ENCODE assay signal across 25 cellular contexts in genomic region chr2:17736989-17737388, GRCh38. TPM values are rescaled to one million over a fixed set of nuclear protein-coding genes. Genes with fewer than 3 reads are reported as not detected.
DNase-seq lines count a peak whose midpoint lies in the region; ATAC-seq and TF ChIP-seq lines count a peak whose summit lies in the region.
"Had no signal": no experiment of that assay in that cellular context is flagged by ENCODE, and none has a peak within 500 bp of the region (broad histone marks: within the 10 kb centered on the region; RNA-seq: fewer than 3 reads in every experiment).

No MANE protein-coding gene starts in this region.

- no peak overlapping the region for H3K4me3 Mint-ChIP-seq in activated B cell treated with CpG ODN at 0.5 μM for 24 hours
- H3K4me3 Mint-ChIP-seq in Caco-2 (ENCODE audit: unreplicated experiment), result no peak overlapping the region
- H3K4me3 Mint-ChIP-seq: activated naive CD8-positive, alpha-beta T cell treated with anti-CD3 and anti-CD28 coated beads, Interleukin-2, amount 10 ng/mL, durations not matched to agents 7 days and 5 days; CD8-positive, alpha-beta T cell; immature natural killer cell; mesothelial cell of epicardium; naive thymus-derived CD8-positive, alpha-beta T cell had no signal

- CTCF ChIA-PET in activated B cell treated with CpG ODN at 0.5 μM for 24 hours (lab: Charles Lee), result interaction anchor here (1.3 kb wide), 1 partner anchor 94 kb away, joined by 4 read pairs; no protein-coding TSS in a partner anchor
- CTCF ChIA-PET in Caco-2 (lab: Charles Lee), result no interaction called here

- H4K20me1 ChIP-seq in smooth muscle cell (ENCODE audit: low read depth), result no peaks in the 10 kb centered on the region

- peak overlapping the region; percentile 75 for H3K27ac ChIP-seq in ACC112 (ENCODE audit: low read depth, low read length)
- H3K27ac ChIP-seq in smooth muscle cell (ENCODE audit: low read depth), result no peak overlapping the region
- H3K27ac ChIP-seq: coronary artery, hepatocyte, HL-60, left lung, Peyer's patch, suprapubic skin had no signal

- peaks cover 8% of the 10 kb centered on the region for H3K79me2 ChIP-seq in ACC112 (ENCODE audit: control insufficient read depth, insufficient read depth, low read length, unreplicated experiment)
- no peaks in the 10 kb centered on the region for H3K79me2 ChIP-seq in smooth muscle cell (ENCODE audit: low read depth)
- H3K79me2 ChIP-seq: hepatocyte had no signal

- no peaks in the 10 kb centered on the region for H3K9me3 ChIP-seq in smooth muscle cell (replicated peaks; ENCODE audit: low read depth)
- no peaks in the 10 kb centered on the region for H3K9me3 ChIP-seq in Caco-2
- H3K9me3 ChIP-seq: left lung, Peyer's patch, right atrium auricular region, suprapubic skin had no signal

- no peaks in the 10 kb centered on the region for H3K9me3 Mint-ChIP-seq in activated B cell treated with CpG ODN at 0.5 μM for 24 hours
- no peaks in the 10 kb centered on the region for H3K9me3 Mint-ChIP-seq in Caco-2 (ENCODE audit: unreplicated experiment)
- H3K9me3 Mint-ChIP-seq: activated naive CD8-positive, alpha-beta T cell treated with anti-CD3 and anti-CD28 coated beads, Interleukin-2, amount 10 ng/mL, durations not matched to agents 7 days and 5 days; CD8-positive, alpha-beta T cell; immature natural killer cell; mesothelial cell of epicardium; naive thymus-derived CD8-positive, alpha-beta T cell had no signal

- H3F3A ChIP-seq in smooth muscle cell (ENCODE audit: low read depth), result no peaks in the 10 kb centered on the region

- WGBS in smooth muscle cell (ENCODE audit: low lambda C conversion rate), result 98% methylated on average over 1 of the region's 1 CpG

- no peaks in the 10 kb centered on the region for H3K27me3 ChIP-seq in ACC112 (ENCODE audit: insufficient read depth, low read length)
- H3K27me3 ChIP-seq in smooth muscle cell (ENCODE audit: low read depth), result no peaks in the 10 kb centered on the region
- H3K27me3 ChIP-seq in Caco-2 (replicated peaks; ENCODE audit: control insufficient read depth, insufficient read depth, low read length), result no peaks in the 10 kb centered on the region
- H3K27me3 ChIP-seq: hepatocyte, left lung, Peyer's patch, right atrium auricular region, suprapubic skin had no signal

- H3K27me3 Mint-ChIP-seq in activated B cell treated with CpG ODN at 0.5 μM for 24 hours, result no peaks in the 10 kb centered on the region
- no peaks in the 10 kb centered on the region for H3K27me3 Mint-ChIP-seq in Caco-2 (ENCODE audit: insufficient read depth, unreplicated experiment)
- H3K27me3 Mint-ChIP-seq: activated naive CD8-positive, alpha-beta T cell treated with anti-CD3 and anti-CD28 coated beads, Interleukin-2, amount 10 ng/mL, durations not matched to agents 7 days and 5 days; naive thymus-derived CD8-positive, alpha-beta T cell had no signal

- no peak overlapping the region for H3K9ac ChIP-seq in smooth muscle cell (ENCODE audit: low read depth)

- no peak for ATAC-seq in activated B cell treated with CpG ODN at 0.5 μM for 24 hours (ENCODE audit: low read depth)
- ATAC-seq: CD8-positive, alpha-beta T cell; GM12878; left lung; naive thymus-derived CD8-positive, alpha-beta T cell had no signal

- peaks cover 12% of the 10 kb centered on the region for H3K4me1 ChIP-seq in ACC112 (ENCODE audit: control insufficient read depth, insufficient read depth, low read length, unreplicated experiment)
- H3K4me1 ChIP-seq in smooth muscle cell (ENCODE audit: low read depth), result no peaks in the 10 kb centered on the region
- H3K4me1 ChIP-seq in Caco-2, result no peaks in the 10 kb centered on the region
- H3K4me1 ChIP-seq: left lung, Peyer's patch, suprapubic skin had no signal

- POLR2A ChIA-PET in activated B cell treated with CpG ODN at 0.5 μM for 24 hours (lab: Charles Lee), result no interaction called here
- POLR2A ChIA-PET in Caco-2 (lab: Charles Lee), result no interaction called here

- H3K27ac Mint-ChIP-seq in activated B cell treated with CpG ODN at 0.5 μM for 24 hours (peak overlapping the region; percentile 24), Caco-2 (ENCODE audit: unreplicated experiment) (no peak overlapping the region)
- H3K27ac Mint-ChIP-seq: activated naive CD8-positive, alpha-beta T cell treated with anti-CD3 and anti-CD28 coated beads, Interleukin-2, amount 10 ng/mL, durations not matched to agents 7 days and 5 days; CD8-positive, alpha-beta T cell; immature natural killer cell; mesothelial cell of epicardium; naive thymus-derived CD8-positive, alpha-beta T cell had no signal

- intact Hi-C loops in activated B cell treated with CpG ODN at 0.5 μM for 24 hours (cut with micrococcal nuclease) (loop anchor here (1.0 to 5.0 kb wide), 2 partner anchors 14 to 40 kb away; no protein-coding TSS in a partner anchor), Caco-2 (cut with micrococcal nuclease; ENCODE audit: unreplicated experiment) (no loop called here)

- H3K4me1 Mint-ChIP-seq in activated B cell treated with CpG ODN at 0.5 μM for 24 hours, result peaks cover 10% of the 10 kb centered on the region
- H3K4me1 Mint-ChIP-seq in Caco-2 (ENCODE audit: low read depth, unreplicated experiment), result no peaks in the 10 kb centered on the region
- H3K4me1 Mint-ChIP-seq: immature natural killer cell had no signal

- no TSS peak for BruUV-seq in Caco-2 (replicated peaks; lab: Mats Ljungman, UMichigan)

- H3K36me3 Mint-ChIP-seq in activated B cell treated with CpG ODN at 0.5 μM for 24 hours (ENCODE audit: low read depth) (peaks cover 81% of the 10 kb centered on the region), Caco-2 (ENCODE audit: insufficient read depth, unreplicated experiment) (peaks cover 36% of the 10 kb centered on the region)

- no peak overlapping the region for H2AFZ ChIP-seq in ACC112 (ENCODE audit: low read length, unreplicated experiment)
- no peak overlapping the region for H2AFZ ChIP-seq in smooth muscle cell (ENCODE audit: low read depth)
- H2AFZ ChIP-seq: hepatocyte had no signal

- TF ChIP-seq CTCF in activated B cell treated with CpG ODN at 0.5 μM for 24 hours (IDR thresholded peaks at IDR 0.05), result no peak
- TF ChIP-seq CTCF in smooth muscle cell (IDR thresholded peaks at IDR 0.05; ENCODE audit: borderline replicate concordance, insufficient read depth, poor library complexity, severe bottlenecking), result no peak
- TF ChIP-seq CTCF in Caco-2 (IDR thresholded peaks at IDR 0.05; ENCODE audit: insufficient read depth in 1 of 2, low read depth in 1 of 2, low read length in 1 of 2, severe bottlenecking in 1 of 2, unreplicated experiment in 1 of 2), result no peak

- H3K36me3 ChIP-seq in ACC112 (ENCODE audit: insufficient read depth, low read length), result peaks cover 34% of the 10 kb centered on the region
- H3K36me3 ChIP-seq in smooth muscle cell (ENCODE audit: low read depth), result peaks cover 11% of the 10 kb centered on the region
- H3K36me3 ChIP-seq in Caco-2 (ENCODE audit: control insufficient read depth, insufficient read depth, low read length), result no peaks in the 10 kb centered on the region; the same call in 1 of the 2 replicates

- H3K4me3 ChIP-seq in ACC112 (ENCODE audit: low read depth, low read length) (no peak overlapping the region), smooth muscle cell (no peak overlapping the region), Caco-2 (ENCODE audit: low read depth, low read length) (no peak overlapping the region)
- H3K4me3 ChIP-seq: coronary artery, GM12878, hepatocyte, left lung, Peyer's patch, right atrium auricular region, suprapubic skin had no signal

- DNase-seq in ELR (ENCODE audit: low read depth) (peak; percentile 72), activated B cell treated with CpG ODN at 0.5 μM for 24 hours (no peak), fibroblast of peridontal ligament (ENCODE audit: extremely low read depth) (peak; percentile 46), C1 segment of cervical spinal cord (lab: John Stamatoyannopoulos, UW) (no peak), NCI-H748 (lab: John Stamatoyannopoulos, UW; ENCODE audit: unreplicated experiment) (no peak), smooth muscle cell (lab: John Stamatoyannopoulos, UW; ENCODE audit: unreplicated experiment) (no peak), Caco-2 (no peak)
- DNase-seq: activated CD4-positive, alpha-beta T cell treated with anti-CD3 and anti-CD28 coated beads, Interleukin-2, amount 50 U/mL, for 48 hours; activated naive CD8-positive, alpha-beta T cell treated with anti-CD3 and anti-CD28 coated beads, Interleukin-2, amount 10 ng/mL, durations not matched to agents 7 days and 5 days; CD8-positive, alpha-beta T cell; immature natural killer cell; left lung; naive thymus-derived CD8-positive, alpha-beta T cell; NCI-H1105; NCI-H2081; Peyer's patch; T-helper 9 cell had no signal

- H3K4me2 ChIP-seq in smooth muscle cell, result no peak overlapping the region
- H3K4me2 ChIP-seq: hepatocyte had no signal

RNA-seq across cellular contexts. Expression of gene SMC6, which starts 16.6 kb away (rescaled TPM):
- 121 and 127 TPM in 2 replicates for total RNA-seq in activated B cell treated with CpG ODN at 0.5 μM for 24 hours
- total RNA-seq in smooth muscle cell, result 18.1 and 27.2 TPM in 2 replicates
- polyA plus RNA-seq in smooth muscle cell, result 11.2 and 14.7 TPM in 2 replicates
- 39.4 and 41.3 TPM in 2 replicates for total RNA-seq in Caco-2 (2022)

RNA-seq across cellular contexts. Expression of gene GEN1, which starts 16.9 kb away (rescaled TPM):
- total RNA-seq in activated B cell treated with CpG ODN at 0.5 μM for 24 hours (141 and 163 TPM in 2 replicates), smooth muscle cell (6.7 and 8.2 TPM in 2 replicates), Caco-2 (2022) (33.3 and 36.5 TPM in 2 replicates)
- 1.1 and 2.2 TPM in 2 replicates for polyA plus RNA-seq in smooth muscle cell

Comparison
In these comparisons a context has a peak if more than half of its experiments do, and no peak if none do; other contexts are left out.
1. DNase-seq: peak in ELR (single experiment) and fibroblast of peridontal ligament (single experiment); none in activated B cell treated with CpG ODN at 0.5 μM for 24 hours (single experiment), C1 segment of cervical spinal cord (0 of 14), NCI-H748 (single experiment), smooth muscle cell (single experiment) and Caco-2 (0 of 2).